1 cellular context compared by ENCODE assay signal in genomic region chr19:45691516-45692186, GRCh38.
TF ChIP-seq lines count a peak whose summit lies in the region.

TSS of gene SNRPD2 (minus strand) at chr19:45691953. CDS start at chr19:45691888, 65 bp downstream.

TF ChIP-seq in K562, 482 proteins besides CTCF, POLR2A, EP300 and RAD21 (continued from another document and continues in another):
- TF ChIP-seq ZNF165 (CRISPR knock-in tag; IDR thresholded peaks at IDR 0.05; ENCODE audit: borderline replicate concordance) (no peak), RCOR1 (IDR thresholded peaks at IDR 0.05; ENCODE audit: borderline replicate concordance in 1 of 2, low read depth in 2 of 2, low read length in 2 of 2) (0 out of 4 replicates have a peak, but pooled peaks of 1 of the 2 experiments have one; percentile 37), ZBTB2 (IDR thresholded peaks at IDR 0.05) (peak; percentile 78; the same call in 1 of the 2 replicates), TEAD4 (IDR thresholded peaks at IDR 0.05; ENCODE audit: low read length) (peak; percentile 5; the same call in 1 of the 2 replicates), TEAD4 (CRISPR knock-in tag; IDR thresholded peaks at IDR 0.05; ENCODE audit: borderline replicate concordance) (no peak), HCFC1 (IDR thresholded peaks at IDR 0.05; ENCODE audit: low read depth, low read length) (peak; percentile 63), FOXK2 (conservative IDR thresholded peaks at IDR 0.05 in 1 of 2, IDR thresholded peaks at IDR 0.05 in 1 of 2; ENCODE audit: low read depth in 2 of 2) (peak; percentile 76 to 87), TAF1 (IDR thresholded peaks at IDR 0.05; ENCODE audit: control insufficient read depth, extremely low read depth, insufficient read depth, low read length, severe bottlenecking) (peak; percentile 95), STAT6 (CRISPR knock-in tag; IDR thresholded peaks at IDR 0.05) (peak; percentile 93; the same call in 1 of the 2 replicates), PHB (CRISPR knock-in tag; IDR thresholded peaks at IDR 0.05) (no peak), BHLHE40 (IDR thresholded peaks at IDR 0.05; ENCODE audit: low read length) (peak; percentile 67; the same call in 1 of the 2 replicates), NFIC (IDR thresholded peaks at IDR 0.05) (peak; percentile 48), LEF1 (IDR thresholded peaks at IDR 0.05) (peak; percentile 58), NBN (IDR thresholded peaks at IDR 0.05; ENCODE audit: low read depth) (peak; percentile 77), MIER1 (IDR thresholded peaks at IDR 0.05; ENCODE audit: low read depth) (no peak), NR3C1 (CRISPR knock-in tag; IDR thresholded peaks at IDR 0.05) (no peak), ZNF133 (CRISPR knock-in tag; IDR thresholded peaks at IDR 0.05) (no peak), SUPT5H (IDR thresholded peaks at IDR 0.05) (peak; percentile 99), ZSCAN29 (IDR thresholded peaks at IDR 0.05) (no peak), L3MBTL2 (IDR thresholded peaks at IDR 0.05) (peak; percentile 70), BRD9 (IDR thresholded peaks at IDR 0.05; ENCODE audit: low read depth, partially characterized antibody) (peak; percentile 62), HIVEP1 (CRISPR knock-in tag; IDR thresholded peaks at IDR 0.05) (no peak), TBP (optimal IDR thresholded peaks at IDR 0.05; ENCODE audit: low read depth, low read length) (peak; percentile 86), PBX2 (CRISPR knock-in tag; IDR thresholded peaks at IDR 0.05; ENCODE audit: low read depth) (no peak), PBX2 (tag; conservative IDR thresholded peaks at IDR 0.05; ENCODE audit: low read depth) (no peak), ARID2 (IDR thresholded peaks at IDR 0.05) (no peak), PML (IDR thresholded peaks at IDR 0.05; ENCODE audit: low read length) (peak; percentile 82), SOX6 (IDR thresholded peaks at IDR 0.05) (peak; percentile 36; the same call in 1 of the 2 replicates), NFRKB (IDR thresholded peaks at IDR 0.05; ENCODE audit: low read depth) (peak; percentile 89), SMARCE1 (IDR thresholded peaks at IDR 0.05) (peak; percentile 79; the same call in 1 of the 2 replicates), ZNF780A (CRISPR knock-in tag; IDR thresholded peaks at IDR 0.05) (no peak), CSDE1 (IDR thresholded peaks at IDR 0.05) (no peak), ESRRA (IDR thresholded peaks at IDR 0.05; ENCODE audit: borderline replicate concordance, low read depth) (0 out of 2 replicates have a peak, but pooled peaks have one; percentile 42), TAF7 (tag; IDR thresholded peaks at IDR 0.05) (peak; percentile 53; the same call in 1 of the 2 replicates), NR2F6 (CRISPR knock-in tag; IDR thresholded peaks at IDR 0.05) (no peak), NKRF (IDR thresholded peaks at IDR 0.05; ENCODE audit: borderline replicate concordance) (peak; percentile 97), RBM39 (optimal IDR thresholded peaks at IDR 0.05; ENCODE audit: low read depth, low read length) (no peak), GABPB1 (CRISPR knock-in tag; IDR thresholded peaks at IDR 0.05) (peak; percentile 93)
- TF ChIP-seq, protein P1, sequence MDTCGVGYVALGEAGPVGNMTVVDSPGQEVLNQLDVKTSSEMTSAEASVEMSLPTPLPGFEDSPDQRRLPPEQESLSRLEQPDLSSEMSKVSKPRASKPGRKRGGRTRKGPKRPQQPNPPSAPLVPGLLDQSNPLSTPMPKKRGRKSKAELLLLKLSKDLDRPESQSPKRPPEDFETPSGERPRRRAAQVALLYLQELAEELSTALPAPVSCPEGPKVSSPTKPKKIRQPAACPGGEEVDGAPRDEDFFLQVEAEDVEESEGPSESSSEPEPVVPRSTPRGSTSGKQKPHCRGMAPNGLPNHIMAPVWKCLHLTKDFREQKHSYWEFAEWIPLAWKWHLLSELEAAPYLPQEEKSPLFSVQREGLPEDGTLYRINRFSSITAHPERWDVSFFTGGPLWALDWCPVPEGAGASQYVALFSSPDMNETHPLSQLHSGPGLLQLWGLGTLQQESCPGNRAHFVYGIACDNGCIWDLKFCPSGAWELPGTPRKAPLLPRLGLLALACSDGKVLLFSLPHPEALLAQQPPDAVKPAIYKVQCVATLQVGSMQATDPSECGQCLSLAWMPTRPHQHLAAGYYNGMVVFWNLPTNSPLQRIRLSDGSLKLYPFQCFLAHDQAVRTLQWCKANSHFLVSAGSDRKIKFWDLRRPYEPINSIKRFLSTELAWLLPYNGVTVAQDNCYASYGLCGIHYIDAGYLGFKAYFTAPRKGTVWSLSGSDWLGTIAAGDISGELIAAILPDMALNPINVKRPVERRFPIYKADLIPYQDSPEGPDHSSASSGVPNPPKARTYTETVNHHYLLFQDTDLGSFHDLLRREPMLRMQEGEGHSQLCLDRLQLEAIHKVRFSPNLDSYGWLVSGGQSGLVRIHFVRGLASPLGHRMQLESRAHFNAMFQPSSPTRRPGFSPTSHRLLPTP (IDR thresholded peaks at IDR 0.05; ENCODE audit: borderline replicate concordance, extremely low read depth, insufficient read length) = peak; percentile 46
- TF ChIP-seq, protein P2, sequence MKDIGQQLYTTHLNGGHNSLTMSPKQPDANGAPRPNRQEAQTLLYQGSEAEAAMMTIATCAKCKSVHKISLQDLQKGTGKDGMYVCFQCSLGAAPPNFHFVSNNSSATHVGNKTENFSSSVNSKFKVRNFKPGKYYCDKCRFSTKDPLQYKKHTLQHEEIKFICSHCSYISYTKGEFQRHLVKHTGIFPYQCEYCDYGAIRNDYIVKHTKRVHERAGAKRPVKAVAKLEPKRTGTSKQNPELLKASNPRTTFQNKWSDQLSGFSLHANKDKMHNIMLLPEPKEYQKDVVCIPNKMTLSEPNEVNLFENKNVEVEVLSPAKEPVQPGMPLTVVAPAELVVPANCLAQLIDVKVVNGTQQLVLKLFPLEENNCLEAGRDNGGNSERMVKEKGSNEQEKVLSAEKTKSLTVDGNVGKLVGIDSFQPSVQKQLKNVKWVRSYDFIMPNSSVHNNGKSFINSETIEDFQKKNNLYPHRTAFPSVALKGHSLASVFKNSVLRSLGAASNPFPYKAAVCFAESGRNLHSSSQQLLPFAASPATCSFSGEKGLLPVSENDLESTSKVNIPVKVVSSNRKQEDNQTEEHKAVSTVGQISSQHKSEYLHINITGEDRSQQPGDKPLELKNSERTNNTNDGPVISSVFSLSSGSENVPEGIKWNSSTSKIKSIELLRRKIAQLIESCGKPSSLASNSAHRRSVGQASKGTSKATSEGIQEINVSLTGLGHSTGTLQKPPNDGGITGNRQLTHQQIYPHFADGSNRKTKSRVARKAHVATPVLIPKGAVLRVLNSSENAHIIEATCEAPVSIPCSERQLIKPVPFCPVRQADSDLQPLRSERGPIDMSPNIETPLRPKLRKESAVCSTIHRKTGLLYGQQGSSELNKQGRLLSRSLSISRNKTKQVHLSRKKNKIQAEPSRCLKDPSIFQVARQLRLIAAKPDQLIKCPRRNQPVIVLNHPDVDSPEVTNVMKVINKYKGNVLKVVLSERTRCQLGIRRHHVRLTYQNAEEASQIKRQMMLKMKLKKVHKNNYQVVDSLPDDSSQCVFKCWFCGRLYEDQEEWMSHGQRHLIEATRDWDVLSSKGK (CRISPR knock-in tag; IDR thresholded peaks at IDR 0.05) = no peak
- TF ChIP-seq, protein P3, sequence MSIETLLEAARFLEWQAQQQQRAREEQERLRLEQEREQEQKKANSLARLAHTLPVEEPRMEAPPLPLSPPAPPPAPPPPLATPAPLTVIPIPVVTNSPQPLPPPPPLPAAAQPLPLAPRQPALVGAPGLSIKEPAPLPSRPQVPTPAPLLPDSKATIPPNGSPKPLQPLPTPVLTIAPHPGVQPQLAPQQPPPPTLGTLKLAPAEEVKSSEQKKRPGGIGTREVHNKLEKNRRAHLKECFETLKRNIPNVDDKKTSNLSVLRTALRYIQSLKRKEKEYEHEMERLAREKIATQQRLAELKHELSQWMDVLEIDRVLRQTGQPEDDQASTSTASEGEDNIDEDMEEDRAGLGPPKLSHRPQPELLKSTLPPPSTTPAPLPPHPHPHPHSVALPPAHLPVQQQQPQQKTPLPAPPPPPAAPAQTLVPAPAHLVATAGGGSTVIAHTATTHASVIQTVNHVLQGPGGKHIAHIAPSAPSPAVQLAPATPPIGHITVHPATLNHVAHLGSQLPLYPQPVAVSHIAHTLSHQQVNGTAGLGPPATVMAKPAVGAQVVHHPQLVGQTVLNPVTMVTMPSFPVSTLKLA (conservative IDR thresholded peaks at IDR 0.05) = peak; percentile 84 to 90
- TF ChIP-seq, protein P4, sequence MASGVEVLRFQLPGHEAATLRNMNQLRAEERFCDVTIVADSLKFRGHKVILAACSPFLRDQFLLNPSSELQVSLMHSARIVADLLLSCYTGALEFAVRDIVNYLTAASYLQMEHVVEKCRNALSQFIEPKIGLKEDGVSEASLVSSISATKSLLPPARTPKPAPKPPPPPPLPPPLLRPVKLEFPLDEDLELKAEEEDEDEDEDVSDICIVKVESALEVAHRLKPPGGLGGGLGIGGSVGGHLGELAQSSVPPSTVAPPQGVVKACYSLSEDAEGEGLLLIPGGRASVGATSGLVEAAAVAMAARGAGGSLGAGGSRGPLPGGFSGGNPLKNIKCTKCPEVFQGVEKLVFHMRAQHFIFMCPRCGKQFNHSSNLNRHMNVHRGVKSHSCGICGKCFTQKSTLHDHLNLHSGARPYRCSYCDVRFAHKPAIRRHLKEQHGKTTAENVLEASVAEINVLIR (CRISPR knock-in tag; IDR thresholded peaks at IDR 0.05) = no peak
- TF ChIP-seq, protein P5, sequence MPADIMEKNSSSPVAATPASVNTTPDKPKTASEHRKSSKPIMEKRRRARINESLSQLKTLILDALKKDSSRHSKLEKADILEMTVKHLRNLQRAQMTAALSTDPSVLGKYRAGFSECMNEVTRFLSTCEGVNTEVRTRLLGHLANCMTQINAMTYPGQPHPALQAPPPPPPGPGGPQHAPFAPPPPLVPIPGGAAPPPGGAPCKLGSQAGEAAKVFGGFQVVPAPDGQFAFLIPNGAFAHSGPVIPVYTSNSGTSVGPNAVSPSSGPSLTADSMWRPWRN (IDR thresholded peaks at IDR 0.05; ENCODE audit: low read depth) = 0 out of 2 replicates have a peak, but pooled peaks have one; percentile 22
- TF ChIP-seq, protein P6, sequence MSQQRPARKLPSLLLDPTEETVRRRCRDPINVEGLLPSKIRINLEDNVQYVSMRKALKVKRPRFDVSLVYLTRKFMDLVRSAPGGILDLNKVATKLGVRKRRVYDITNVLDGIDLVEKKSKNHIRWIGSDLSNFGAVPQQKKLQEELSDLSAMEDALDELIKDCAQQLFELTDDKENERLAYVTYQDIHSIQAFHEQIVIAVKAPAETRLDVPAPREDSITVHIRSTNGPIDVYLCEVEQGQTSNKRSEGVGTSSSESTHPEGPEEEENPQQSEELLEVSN (IDR thresholded peaks at IDR 0.05; ENCODE audit: borderline replicate concordance in 1 of 2, extremely low read depth in 1 of 2, insufficient read depth in 1 of 2, insufficient read length in 1 of 2, low read depth in 1 of 2, low read length in 1 of 2, poor library complexity in 1 of 2, severe bottlenecking in 1 of 2) = peak; percentile 54 to 62
